Comparison of ENCODE assay signal across 20 cellular contexts in the genomic region with DNA sequence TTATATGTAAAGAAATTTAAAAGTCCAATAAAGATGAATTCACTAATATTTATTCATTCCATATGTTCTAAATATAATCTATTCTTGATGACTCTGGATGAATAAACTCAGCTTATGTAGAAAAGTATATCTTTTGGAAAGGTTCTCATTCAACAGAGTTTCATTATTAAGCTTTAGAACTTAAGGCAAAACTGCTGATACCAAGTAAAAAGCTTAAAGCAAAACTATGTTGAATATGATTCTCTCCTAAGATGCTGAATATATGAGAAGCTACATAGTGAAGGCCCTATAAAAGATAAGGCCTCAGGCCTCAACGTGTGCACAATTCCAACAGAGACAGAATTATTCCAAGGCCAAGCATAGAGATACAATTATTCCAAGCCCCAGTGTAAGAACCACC. TPM values are rescaled to one million over a fixed set of nuclear protein-coding genes. Genes with fewer than 3 reads are reported as not detected.
DNase-seq lines count a peak whose midpoint lies in the region; ATAC-seq, FAIRE-seq and TF ChIP-seq lines count a peak whose summit lies in the region.
"Had no signal": no experiment of that assay in that cellular context is flagged by ENCODE, and none has a peak within 500 bp of the region (broad histone marks: within the 10 kb centered on the region; RNA-seq: fewer than 3 reads in every experiment).

No MANE protein-coding gene starts in this region.

- POLR2A ChIA-PET in HEK293T (lab: Yijun Ruan, JAX): no interaction called here

- CTCF ChIA-PET in HEK293T (lab: Yijun Ruan, JAX): no interaction called here

- TF ChIP-seq CTCF in left ventricle myocardium inferior (IDR thresholded peaks at IDR 0.05; ENCODE audit: borderline replicate concordance) (no peak), heart right ventricle (IDR thresholded peaks at IDR 0.05) (no peak), kidney (IDR thresholded peaks at IDR 0.05; ENCODE audit: borderline replicate concordance, extremely low read depth, insufficient read depth) (no peak)

- WGBS in heart right ventricle, 2 donors: 88 to 91% methylated on average over 1 of the region's 1 CpG

- intact Hi-C loops in left ventricle myocardium inferior (cut with micrococcal nuclease): no loop called here
- intact Hi-C loops in heart right ventricle (cut with DNase I): no loop called here
- intact Hi-C loops in kidney (cut with DNase I): no loop called here

- H3K36me3 ChIP-seq in left ventricle myocardium inferior (peaks cover 11% of the 10 kb centered on the region), heart right ventricle (peaks cover 0 to 77% (median 4%) of the 10 kb centered on the region in 9 donors), SK-N-MC (ENCODE audit: insufficient read depth, low read length) (peaks cover 22% of the 10 kb centered on the region; the same call in 1 of the 2 replicates), kidney (ENCODE audit: control insufficient read depth in 1 of 2, insufficient read depth in 2 of 2, low read length in 2 of 2) (peaks cover 3 to 12% of the 10 kb centered on the region in 2 donors)

- FAIRE-seq in kidney (lab: Jason Lieb, UNC): no peak
- FAIRE-seq: D721Med, G401.6, GM12891, GM18507 had no signal

- no peak overlapping the region for H3K9ac ChIP-seq in SK-N-MC (ENCODE audit: insufficient read length)
- H3K9ac ChIP-seq in kidney (ENCODE audit: low read length in 2 of 2): no peak overlapping the region
- H3K9ac ChIP-seq: BLaER1 had no signal

- DNase-seq in left ventricle myocardium inferior (no peak), heart right ventricle (no peak), SK-N-MC (ENCODE audit: low read depth, low spot score) (no peak), HEK293T (ENCODE audit: extremely low spot score) (no peak), kidney (no peak)
- DNase-seq: ACHN; BE2C; C1 segment of cervical spinal cord; Caco-2; Calu3; CD4-positive, alpha-beta memory T cell; CD4-positive, CD25-positive, alpha-beta regulatory T cell; DMS79 treated with DMSO at 0.1 percent for 48 hours; GF-D8 had no signal

- H3K27ac ChIP-seq in left ventricle myocardium inferior (replicated peaks) (peak overlapping the region; percentile 42), heart right ventricle (no peak overlapping the region), SK-N-MC (0 out of 2 replicates have a peak overlapping the region, but pooled peaks have one; percentile 40), kidney (ENCODE audit: low read depth in 2 of 2, low read length in 2 of 2) (no peak overlapping the region)
- H3K27ac ChIP-seq: 22Rv1, BLaER1 had no signal

- H3K9me3 ChIP-seq in left ventricle myocardium inferior (replicated peaks): no peaks in the 10 kb centered on the region
- no peaks in the 10 kb centered on the region for H3K9me3 ChIP-seq in heart right ventricle
- H3K9me3 ChIP-seq in SK-N-MC (ENCODE audit: low read depth, low read length): no peaks in the 10 kb centered on the region
- H3K9me3 ChIP-seq in kidney (ENCODE audit: control insufficient read depth in 1 of 2, low read length in 2 of 2): no peaks in the 10 kb centered on the region
- H3K9me3 ChIP-seq: BE2C, BLaER1, Caco-2 had no signal

- H3K4me3 ChIP-seq in left ventricle myocardium inferior: no peak overlapping the region
- H3K4me3 ChIP-seq in heart right ventricle: no peak overlapping the region
- H3K4me3 ChIP-seq in SK-N-MC: no peak overlapping the region
- no peak overlapping the region for H3K4me3 ChIP-seq in kidney (ENCODE audit: low read length in 2 of 2)
- H3K4me3 ChIP-seq: BLaER1 had no signal

- H3K27me3 ChIP-seq in left ventricle myocardium inferior (ENCODE audit: low read depth) (no peaks in the 10 kb centered on the region), heart right ventricle (no peaks in the 10 kb centered on the region)
- H3K27me3 ChIP-seq: BE2C, BLaER1 had no signal

- H3K4me1 ChIP-seq in left ventricle myocardium inferior: peaks cover 36% of the 10 kb centered on the region
- H3K4me1 ChIP-seq in heart right ventricle: peaks cover 0 to 13% (median 0%) of the 10 kb centered on the region in 9 donors
- H3K4me1 ChIP-seq in kidney (ENCODE audit: control insufficient read depth in 1 of 2, insufficient read depth in 1 of 2, low read depth in 1 of 2, low read length in 2 of 2): no peaks in the 10 kb centered on the region
- H3K4me1 ChIP-seq: BLaER1 had no signal

- ATAC-seq in heart right ventricle: no peak

TF ChIP-seq in HEK293T, 16 proteins besides CTCF, POLR2A, EP300 and RAD21:
- TF ChIP-seq ZNF384 (IDR thresholded peaks at IDR 0.05): no peak
- TF ChIP-seq NFRKB (IDR thresholded peaks at IDR 0.05): no peak
- no peak for TF ChIP-seq SUZ12 (IDR thresholded peaks at IDR 0.05)
- TF ChIP-seq BHLHE40 (IDR thresholded peaks at IDR 0.05; ENCODE audit: borderline replicate concordance): no peak
- TF ChIP-seq ELF4 (IDR thresholded peaks at IDR 0.05): no peak
- no peak for TF ChIP-seq FOXA1 (IDR thresholded peaks at IDR 0.05)
- TF ChIP-seq TARDBP (IDR thresholded peaks at IDR 0.05): no peak
- TF ChIP-seq L3MBTL2 (conservative IDR thresholded peaks at IDR 0.05): no peak
- TF ChIP-seq HDGF (IDR thresholded peaks at IDR 0.05; ENCODE audit: borderline replicate concordance): no peak
- TF ChIP-seq FOXM1 (IDR thresholded peaks at IDR 0.05; ENCODE audit: borderline replicate concordance): no peak
- no peak for TF ChIP-seq LEF1 (IDR thresholded peaks at IDR 0.05; ENCODE audit: borderline replicate concordance)

RNA-seq across cellular contexts. Expression of gene ZNF800, which starts 30.8 kb away (rescaled TPM):
- 17.3 TPM for total RNA-seq in left ventricle myocardium inferior
- 10 to 100 TPM; 17.5 to 35.8 (median 25.4) TPM for total RNA-seq in heart right ventricle
- 1 to 10 TPM; 3.4 to 7.0 TPM for polyA plus RNA-seq in heart right ventricle
- total RNA-seq in kidney: 36.8 TPM
- polyA plus RNA-seq in kidney (ENCODE audit: insufficient read depth, low read depth, low replicate concordance): 4.5 TPM

Comparison
In these comparisons a context has a peak if more than half of its experiments do, and no peak if none do; other contexts are left out.
1. H3K27ac ChIP-seq: peak in left ventricle myocardium inferior (single experiment) and SK-N-MC (single experiment); none in heart right ventricle (0 of 10) and kidney (0 of 2).